8 cellular contexts compared by ENCODE assay signal in the genomic region with DNA sequence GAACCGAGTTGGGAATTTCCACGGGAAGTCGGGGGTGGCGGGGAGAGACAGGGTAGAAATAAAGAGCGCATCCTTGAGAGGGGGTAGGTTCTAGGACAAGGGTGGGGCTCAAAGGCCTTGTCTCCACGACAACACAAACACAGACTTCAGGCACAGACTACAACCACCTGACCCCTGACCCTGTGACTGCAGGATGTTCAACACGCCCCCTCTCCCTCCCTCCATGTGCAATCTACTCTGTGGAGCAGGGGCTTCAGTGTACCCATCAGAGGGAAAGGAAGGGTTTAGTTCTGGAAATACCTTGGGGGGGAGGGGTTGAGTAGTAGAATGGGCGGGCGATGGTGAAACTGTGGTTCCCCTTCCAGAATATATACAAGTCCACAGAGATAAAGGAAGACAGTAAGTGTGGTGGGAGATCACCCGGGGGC. TPM values are rescaled to one million over a fixed set of nuclear protein-coding genes. Genes with fewer than 3 reads are reported as not detected.
DNase-seq lines count a peak whose midpoint lies in the region; TF ChIP-seq lines count a peak whose summit lies in the region.

No MANE protein-coding gene starts in this region.

- H3K9me3 Mint-ChIP-seq in CD14-positive monocyte: peaks cover 0 to 6% (median 1%) of the 10 kb centered on the region in 7 donors
- H3K9me3 Mint-ChIP-seq in activated naive CD4-positive, alpha-beta T cell treated with anti-CD3 and anti-CD28 coated beads for 36 hours: no peaks in the 10 kb centered on the region

- no peak for TF ChIP-seq POLR2A in tibial nerve (IDR thresholded peaks at IDR 0.05)

- H3K27me3 ChIP-seq in tibial nerve: no peaks in the 10 kb centered on the region

- peaks cover 27 to 50% of the 10 kb centered on the region in 2 donors for H3K36me3 Mint-ChIP-seq in CD14-positive monocyte
- H3K36me3 Mint-ChIP-seq in activated naive CD4-positive, alpha-beta T cell treated with anti-CD3 and anti-CD28 coated beads for 36 hours (ENCODE audit: low read depth): peaks cover 36% of the 10 kb centered on the region

- H3K4me3 ChIP-seq in tibial nerve: peak overlapping the region; percentile 68 to 88 (median 78)

- no peaks in the 10 kb centered on the region for H3K9me3 ChIP-seq in tibial nerve

- H3K4me1 Mint-ChIP-seq in CD14-positive monocyte: peaks cover 59% of the 10 kb centered on the region
- H3K4me1 Mint-ChIP-seq in activated naive CD4-positive, alpha-beta T cell treated with anti-CD3 and anti-CD28 coated beads for 36 hours (ENCODE audit: low read depth): peaks cover 66% of the 10 kb centered on the region

- intact Hi-C loops in CD14-positive monocyte (cut with micrococcal nuclease): loop anchor here in 1 of 2 donors (10.0 kb wide), 1 partner anchor 100 kb away; a partner anchor contains a TSS
- intact Hi-C loops in activated naive CD4-positive, alpha-beta T cell treated with anti-CD3 and anti-CD28 coated beads for 36 hours (cut with micrococcal nuclease): loop anchor here (1.0 to 10.0 kb wide), 9 partner anchors 9 to 470 kb away; a partner anchor contains a TSS

- CTCF ChIA-PET in activated naive CD4-positive, alpha-beta T cell treated with anti-CD3 and anti-CD28 coated beads for 36 hours (lab: Charles Lee): no interaction called here

- H3K27ac ChIP-seq in tibial nerve: peak overlapping the region; percentile 85 to 98 (median 95)

- peaks cover 0 to 68% (median 39%) of the 10 kb centered on the region in 4 donors for H3K4me1 ChIP-seq in tibial nerve

- H3K27ac Mint-ChIP-seq in CD14-positive monocyte: peak overlapping the region; percentile 95 to 100 (median 99)
- peak overlapping the region; percentile 99 for H3K27ac Mint-ChIP-seq in activated naive CD4-positive, alpha-beta T cell treated with anti-CD3 and anti-CD28 coated beads for 36 hours

- DNase-seq in CD14-positive monocyte (ENCODE audit: low spot score) (peak; percentile 80), HK-2 (ENCODE audit: unreplicated experiment) (peak; percentile 72), RKO (ENCODE audit: low spot score) (peak; percentile 75), foreskin melanocyte (peak; percentile 73), nucleus accumbens (lab: John Stamatoyannopoulos, UW) (peak in 35 of 56 donors; percentile 22 to 70 (median 47)), tibial nerve (ENCODE audit: low spot score in 2 of 2) (peak in 1 of 2 donors; percentile 80), NCI-H446 (lab: John Stamatoyannopoulos, UW) (no peak)
- peak; percentile 80 for DNase-seq in activated naive CD4-positive, alpha-beta T cell treated with anti-CD3 and anti-CD28 coated beads for 36 hours

- TF ChIP-seq CTCF in CD14-positive monocyte (IDR thresholded peaks at IDR 0.05) (no peak), tibial nerve (IDR thresholded peaks at IDR 0.05) (no peak)

- H3K4me3 Mint-ChIP-seq in CD14-positive monocyte: peak overlapping the region; percentile 98
- peak overlapping the region; percentile 99 for H3K4me3 Mint-ChIP-seq in activated naive CD4-positive, alpha-beta T cell treated with anti-CD3 and anti-CD28 coated beads for 36 hours

- H3K27me3 Mint-ChIP-seq in CD14-positive monocyte (ENCODE audit: low read depth in 3 of 3): peaks cover 0 to 1% (median 0%) of the 10 kb centered on the region in 3 donors
- H3K27me3 Mint-ChIP-seq in activated naive CD4-positive, alpha-beta T cell treated with anti-CD3 and anti-CD28 coated beads for 36 hours (ENCODE audit: low read depth): no peaks in the 10 kb centered on the region

- TF ChIP-seq EP300 in tibial nerve (IDR thresholded peaks at IDR 0.05): no peak

- H3K36me3 ChIP-seq in tibial nerve: peaks cover 0 to 35% (median 10%) of the 10 kb centered on the region in 3 donors

- 1 to 2% methylated on average over 10 of the region's 10 CpGs for WGBS in tibial nerve, 2 donors

RNA-seq across cellular contexts. Expression of a gene that starts 0.7 kb away (rescaled TPM):
- 100 to 1,000 TPM; 138 to 228 TPM for polyA plus RNA-seq in CD14-positive monocyte
- total RNA-seq in activated naive CD4-positive, alpha-beta T cell treated with anti-CD3 and anti-CD28 coated beads for 36 hours: 100 to 1,000 TPM; 184 TPM
- total RNA-seq in tibial nerve: 10 to 100 TPM; 71.2 to 91.8 (median 89.7) TPM

RNA-seq across cellular contexts. Expression of a gene that starts 3.0 kb away (rescaled TPM):
- 10 to 100 TPM; 12.2 to 16.5 TPM for polyA plus RNA-seq in CD14-positive monocyte
- total RNA-seq in activated naive CD4-positive, alpha-beta T cell treated with anti-CD3 and anti-CD28 coated beads for 36 hours: 1 to 10 TPM; 8.8 to 9.0 TPM
- 10 to 100 TPM; 13.8 to 21.6 (median 17.5) TPM for total RNA-seq in tibial nerve

RNA-seq across cellular contexts. Expression of a gene that starts 8.2 kb away (rescaled TPM):
- 10 to 100 TPM; 28.5 to 39.2 TPM for polyA plus RNA-seq in CD14-positive monocyte
- 10 to 100 TPM; 48.1 to 55.1 TPM for total RNA-seq in activated naive CD4-positive, alpha-beta T cell treated with anti-CD3 and anti-CD28 coated beads for 36 hours
- 10 to 100 TPM; 24.9 to 45.4 (median 36.6) TPM for total RNA-seq in tibial nerve

RNA-seq across cellular contexts. Expression of a gene that starts 15.8 kb away (rescaled TPM):
- polyA plus RNA-seq in CD14-positive monocyte: 10 to 100 TPM; 14.9 to 15.5 TPM
- 10 to 100 TPM; 23.8 to 27.8 TPM for total RNA-seq in activated naive CD4-positive, alpha-beta T cell treated with anti-CD3 and anti-CD28 coated beads for 36 hours
- total RNA-seq in tibial nerve: 10 to 100 TPM; 33.1 to 49.8 (median 43.7) TPM

RNA-seq across cellular contexts. Expression of a gene that starts 25.1 kb away (rescaled TPM):
- 10 to 100 TPM; 26.0 to 28.4 TPM for polyA plus RNA-seq in CD14-positive monocyte
- total RNA-seq in activated naive CD4-positive, alpha-beta T cell treated with anti-CD3 and anti-CD28 coated beads for 36 hours: 10 to 100 TPM; 67.9 to 81.3 TPM
- 10 to 100 TPM; 12.4 to 48.7 (median 21.0) TPM for total RNA-seq in tibial nerve

Comparison
In these comparisons a context has a peak if more than half of its experiments do, and no peak if none do; other contexts are left out.
1. DNase-seq: peak in CD14-positive monocyte (single experiment), HK-2 (single experiment), RKO (single experiment), activated naive CD4-positive, alpha-beta T cell treated with anti-CD3 and anti-CD28 coated beads for 36 hours (single experiment), foreskin melanocyte (single experiment) and nucleus accumbens (35 of 56); none in NCI-H446 (0 of 2).